11 cellular contexts compared by ENCODE assay signal in the genomic region with DNA sequence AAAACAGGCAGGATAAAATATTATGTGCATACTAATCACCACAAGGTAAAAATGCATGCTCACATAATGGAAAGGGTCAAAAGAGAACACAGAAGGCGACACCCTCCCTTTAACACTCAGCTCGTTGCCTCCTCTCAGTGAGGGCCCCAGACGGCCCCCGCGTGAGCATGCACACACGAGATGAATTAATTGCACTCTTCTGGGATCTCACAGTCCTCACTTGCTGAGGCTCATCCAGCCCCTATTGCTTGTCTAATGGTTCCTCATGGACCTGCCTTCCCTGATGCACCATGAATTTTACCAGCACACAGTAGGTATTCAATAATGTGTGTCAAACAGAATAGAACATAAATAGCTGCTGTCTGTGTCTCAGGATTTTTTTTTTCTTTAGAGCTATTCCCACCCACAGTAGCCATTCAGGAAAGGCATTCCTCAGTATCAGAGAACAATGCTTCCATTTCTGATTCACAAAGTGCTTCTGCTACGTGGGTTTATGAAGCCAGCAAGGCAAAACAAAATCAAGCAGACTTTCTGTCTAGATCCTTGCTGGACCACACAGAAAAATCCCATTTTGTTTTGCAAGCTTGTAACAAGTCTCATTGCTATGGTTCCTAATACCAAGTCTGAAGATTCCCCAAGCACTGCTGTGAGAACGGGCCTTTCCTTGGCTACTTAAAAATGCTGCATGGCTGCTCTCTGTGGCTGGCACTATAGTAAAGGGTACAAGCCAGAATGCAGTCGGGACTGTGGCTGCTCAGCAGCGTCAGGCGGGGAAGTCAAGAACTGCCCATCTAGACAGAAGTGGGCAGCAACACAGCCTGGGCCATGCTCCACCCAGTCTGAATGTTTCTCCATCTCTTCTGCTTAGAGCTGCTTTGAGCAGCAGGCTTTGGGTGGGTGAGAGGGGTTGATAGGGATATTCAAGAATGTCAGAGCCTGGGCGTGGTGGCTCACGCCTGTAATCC. TPM values are rescaled to one million over a fixed set of nuclear protein-coding genes. Genes with fewer than 3 reads are reported as not detected.
A peak's percentile ranks its signal among the peaks of the same experiment; 100 is the strongest.
DNase-seq lines count a peak whose midpoint lies in the region; ATAC-seq and TF ChIP-seq lines count a peak whose summit lies in the region.
"Had no signal": no experiment of that assay in that cellular context is flagged by ENCODE, and none has a peak within 500 bp of the region (broad histone marks: within the 10 kb centered on the region; RNA-seq: fewer than 3 reads in every experiment).

No MANE protein-coding gene starts in this region.

- no peak overlapping the region for H3K4me3 Mint-ChIP-seq in naive thymus-derived CD8-positive, alpha-beta T cell
- H3K4me3 Mint-ChIP-seq: activated B cell treated with CpG ODN at 0.5 μM for 24 hours; CD4-positive, alpha-beta T cell had no signal

- no peaks in the 10 kb centered on the region for H3K27me3 Mint-ChIP-seq in naive thymus-derived CD8-positive, alpha-beta T cell
- H3K27me3 Mint-ChIP-seq: activated B cell treated with CpG ODN at 0.5 μM for 24 hours; CD4-positive, alpha-beta T cell had no signal

- peaks cover 0 to 16% (median 0%) of the 10 kb centered on the region in 3 donors for H3K36me3 Mint-ChIP-seq in naive thymus-derived CD8-positive, alpha-beta T cell

- WGBS in smooth muscle cell (ENCODE audit: low lambda C conversion rate), result 66% methylated on average over 13 of the region's 13 CpGs

- ATAC-seq in esophagus mucosa (peak; percentile 11), GM19452 (IDR thresholded peaks at IDR 0.05; ENCODE audit: unreplicated experiment) (no peak)
- ATAC-seq in naive thymus-derived CD8-positive, alpha-beta T cell, result no peak

- H3K9ac ChIP-seq in smooth muscle cell (ENCODE audit: low read depth), result no peak overlapping the region

- H3K4me3 ChIP-seq in smooth muscle cell, result no peak overlapping the region

- DNase-seq in NCI-H2227 treated with DMSO at 0.1 percent for 48 hours (lab: John Stamatoyannopoulos, UW), result peak; percentile 15
- peak; percentile 29 to 50 for DNase-seq in lung microvascular endothelial cell (ENCODE audit: low read depth in 2 of 2)
- DNase-seq in smooth muscle cell (lab: John Stamatoyannopoulos, UW; ENCODE audit: unreplicated experiment), result no peak
- no peak for DNase-seq in KG1 (lab: John Stamatoyannopoulos, UW)
- no peak for DNase-seq in COR-L47 (lab: John Stamatoyannopoulos, UW)
- no peak for DNase-seq in naive thymus-derived CD8-positive, alpha-beta T cell
- DNase-seq: activated B cell treated with CpG ODN at 0.5 μM for 24 hours; CD4-positive, alpha-beta T cell; SHP77 treated with DMSO at 0.1 percent for 48 hours had no signal

- H3K27ac ChIP-seq in smooth muscle cell (ENCODE audit: low read depth), result peak overlapping the region; percentile 46

- peak overlapping the region; percentile 11 for H3K4me2 ChIP-seq in smooth muscle cell

- no peaks in the 10 kb centered on the region for H3K27me3 ChIP-seq in smooth muscle cell (ENCODE audit: low read depth)

- no peaks in the 10 kb centered on the region for H3K9me3 Mint-ChIP-seq in naive thymus-derived CD8-positive, alpha-beta T cell
- H3K9me3 Mint-ChIP-seq: activated B cell treated with CpG ODN at 0.5 μM for 24 hours; CD4-positive, alpha-beta T cell had no signal

- H3K27ac Mint-ChIP-seq in naive thymus-derived CD8-positive, alpha-beta T cell, result peak overlapping the region in 2 of 10 donors; percentile 22 to 48
- H3K27ac Mint-ChIP-seq: activated B cell treated with CpG ODN at 0.5 μM for 24 hours; CD4-positive, alpha-beta T cell had no signal

- no peaks in the 10 kb centered on the region for H3K9me3 ChIP-seq in smooth muscle cell (replicated peaks; ENCODE audit: low read depth)

- H3K4me1 ChIP-seq in smooth muscle cell (ENCODE audit: low read depth), result peaks cover 13% of the 10 kb centered on the region

- H4K20me1 ChIP-seq in smooth muscle cell (ENCODE audit: low read depth), result peaks cover 14% of the 10 kb centered on the region

- POLR2A ChIA-PET in naive thymus-derived CD8-positive, alpha-beta T cell (lab: Charles Lee), result interaction anchor here (0.6 to 0.7 kb wide), 2 partner anchors 11 to 113 kb away, joined by 3 to 4 read pairs; no protein-coding TSS in a partner anchor

- peaks cover 70% of the 10 kb centered on the region for H3K79me2 ChIP-seq in smooth muscle cell (ENCODE audit: low read depth)

- TF ChIP-seq CTCF in smooth muscle cell (IDR thresholded peaks at IDR 0.05; ENCODE audit: borderline replicate concordance, insufficient read depth, poor library complexity, severe bottlenecking), result no peak

- H3K4me1 Mint-ChIP-seq in naive thymus-derived CD8-positive, alpha-beta T cell, result peaks cover 22 to 61% (median 33%) of the 10 kb centered on the region in 4 donors

- no peaks in the 10 kb centered on the region for H3K36me3 ChIP-seq in smooth muscle cell (ENCODE audit: low read depth)

- peaks cover 2% of the 10 kb centered on the region for H3F3A ChIP-seq in smooth muscle cell (ENCODE audit: low read depth)

- no peak overlapping the region for H2AFZ ChIP-seq in smooth muscle cell (ENCODE audit: low read depth)

RNA-seq across cellular contexts. Expression of gene TOM1L2, which starts 43.5 kb away (rescaled TPM):
- total RNA-seq in esophagus mucosa, result 78.3 TPM
- 12.6 and 18.5 TPM in 2 replicates for total RNA-seq in lung microvascular endothelial cell
- 27.0 and 27.3 TPM in 2 replicates for total RNA-seq in smooth muscle cell
- polyA plus RNA-seq in smooth muscle cell, result 20.3 and 37.9 TPM in 2 replicates
- 10 to 100 TPM; 65.2 to 71.1 TPM for total RNA-seq in naive thymus-derived CD8-positive, alpha-beta T cell
- 10 to 100 TPM in 1 of 3 donors, 1 to 10 TPM in 2; 2.5 to 11.6 (median 7.4) TPM for polyA plus RNA-seq in naive thymus-derived CD8-positive, alpha-beta T cell

RNA-seq across cellular contexts. Expression of gene DRC3, which starts 44.0 kb away (rescaled TPM):
- total RNA-seq in esophagus mucosa (0.56 TPM), lung microvascular endothelial cell (1.1 and 2.0 TPM in 2 replicates), smooth muscle cell (0.72 TPM in 1 of 2 replicates, not detected in the other)
- 0.83 and 2.4 TPM in 2 replicates for polyA plus RNA-seq in smooth muscle cell
- total RNA-seq in naive thymus-derived CD8-positive, alpha-beta T cell, result 1 to 10 TPM; 1.1 to 1.7 TPM
- under 1 TPM in 2 of 3 donors, not detected in 1; 0.31 to 0.91 TPM for polyA plus RNA-seq in naive thymus-derived CD8-positive, alpha-beta T cell
- total RNA-seq: activated B cell treated with CpG ODN at 0.5 μM for 24 hours had no signal

Comparison
In these comparisons a context has a peak if more than half of its experiments do, and no peak if none do; other contexts are left out.
1. DNase-seq: peak in NCI-H2227 treated with DMSO at 0.1 percent for 48 hours (single experiment) and lung microvascular endothelial cell (2 of 2); none in smooth muscle cell (single experiment), KG1 (single experiment), COR-L47 (single experiment) and naive thymus-derived CD8-positive, alpha-beta T cell (0 of 10).